ENCODE assay signal across 2 cellular contexts in genomic region chr5:141681295-141681694, GRCh38.
TF ChIP-seq lines count a peak whose summit lies in the region.

No MANE protein-coding gene starts in this region.

TF ChIP-seq in GM23338, 12 proteins besides CTCF, POLR2A, EP300 and RAD21:
- TF ChIP-seq JUNB (IDR thresholded peaks at IDR 0.05; ENCODE audit: unreplicated experiment), result no peak
- TF ChIP-seq EZH2phosphoT487 (IDR thresholded peaks at IDR 0.05; ENCODE audit: unreplicated experiment), result no peak
TF ChIP-seq in GM23338: peak in this region for 0.

TF ChIP-seq in K562, 482 proteins besides CTCF, POLR2A, EP300 and RAD21 (continues in another document):
- TF ChIP-seq MLLT1 (IDR thresholded peaks at IDR 0.05) (no peak), CREM (IDR thresholded peaks at IDR 0.05; ENCODE audit: low read depth) (no peak), RBM15 (IDR thresholded peaks at IDR 0.05; ENCODE audit: insufficient read depth, low read length) (no peak), NFE2 (IDR thresholded peaks at IDR 0.05; ENCODE audit: low read depth) (0 out of 2 replicates have a peak, but pooled peaks have one; percentile 1), ZNF165 (CRISPR knock-in tag; IDR thresholded peaks at IDR 0.05; ENCODE audit: borderline replicate concordance) (no peak), RBM17 (IDR thresholded peaks at IDR 0.05; ENCODE audit: borderline replicate concordance, low read depth, low read length) (no peak), ZNF75A (CRISPR knock-in tag; IDR thresholded peaks at IDR 0.05) (no peak), ZNF197 (CRISPR knock-in tag; IDR thresholded peaks at IDR 0.05; ENCODE audit: low read depth) (no peak), HEY1 (CRISPR knock-in tag; IDR thresholded peaks at IDR 0.05; ENCODE audit: borderline replicate concordance) (no peak), NELFE (IDR thresholded peaks at IDR 0.05; ENCODE audit: insufficient read depth, insufficient read length) (no peak), FOXA3 (CRISPR knock-in tag; conservative IDR thresholded peaks at IDR 0.05 in 1 of 2, IDR thresholded peaks at IDR 0.05 in 1 of 2) (0 out of 4 replicates have a peak, but pooled peaks of 1 of the 2 experiments have one; percentile 19), HOXB6 (CRISPR knock-in tag; IDR thresholded peaks at IDR 0.05; ENCODE audit: borderline replicate concordance) (no peak), ARID3A (IDR thresholded peaks at IDR 0.05; ENCODE audit: borderline replicate concordance, low read depth, low read length) (no peak), ZFPM2 (CRISPR knock-in tag; IDR thresholded peaks at IDR 0.05) (no peak), BHLHE40 (IDR thresholded peaks at IDR 0.05; ENCODE audit: low read length) (no peak), EP400 (IDR thresholded peaks at IDR 0.05) (no peak), ZBTB26 (CRISPR knock-in tag; IDR thresholded peaks at IDR 0.05) (0 out of 2 replicates have a peak, but pooled peaks have one; percentile 37), ZBTB43 (CRISPR knock-in tag; IDR thresholded peaks at IDR 0.05) (no peak), ZNF766 (CRISPR knock-in tag; conservative IDR thresholded peaks at IDR 0.05) (no peak), ZNF282 (CRISPR knock-in tag; IDR thresholded peaks at IDR 0.05) (no peak), ATF2 (CRISPR knock-in tag; IDR thresholded peaks at IDR 0.05) (no peak), PHB (CRISPR knock-in tag; IDR thresholded peaks at IDR 0.05) (no peak), HINFP (tag; conservative IDR thresholded peaks at IDR 0.05; ENCODE audit: low read depth) (no peak), HES1 (IDR thresholded peaks at IDR 0.05; ENCODE audit: low read depth) (no peak), HDAC8 (tag; IDR thresholded peaks at IDR 0.05) (no peak), CBX3 (IDR thresholded peaks at IDR 0.05; ENCODE audit: borderline replicate concordance in 1 of 2, low read length in 2 of 2) (peak in 1 of 2 experiments; percentile 10; a peak in 1 of 3 replicates), ZNF511 (CRISPR knock-in tag; IDR thresholded peaks at IDR 0.05) (no peak), ERF (CRISPR knock-in tag; IDR thresholded peaks at IDR 0.05) (no peak; the same call in 1 of the 2 replicates), ETV5 (CRISPR knock-in tag; IDR thresholded peaks at IDR 0.05; ENCODE audit: low read depth) (peak; percentile 34; the same call in 1 of the 2 replicates), ZNF253 (CRISPR knock-in tag; conservative IDR thresholded peaks at IDR 0.05) (no peak), MIER1 (IDR thresholded peaks at IDR 0.05; ENCODE audit: low read depth) (no peak), CHD7 (IDR thresholded peaks at IDR 0.05; ENCODE audit: low read depth, low read length) (no peak), ZNF395 (CRISPR knock-in tag; IDR thresholded peaks at IDR 0.05) (no peak)
